In genomic region chr1:230821346-230821745, GRCh38 we compare ENCODE assay signal across 19 cellular contexts.
"Had no signal": no experiment of that assay in that cellular context is flagged by ENCODE, and none has a peak within 500 bp of the region (broad histone marks: within the 10 kb centered on the region; RNA-seq: fewer than 3 reads in every experiment).

No MANE protein-coding gene starts in this region.

- H3K27me3 ChIP-seq: gastrocnemius medialis, heart left ventricle, tibial nerve, uterus had no signal

- H3K36me3 Mint-ChIP-seq: activated naive CD4-positive, alpha-beta T cell treated with anti-CD3 and anti-CD28 coated beads, Interleukin-2, amount 10 ng/mL, durations not matched to agents 7 days and 5 days; T-cell; WTC11 had no signal

- H3K27ac ChIP-seq: uterus had no signal

- H3K9me3 ChIP-seq: gastrocnemius medialis, heart left ventricle, mucosa of descending colon, tibial nerve, uterus had no signal

- DNase-seq: activated CD4-positive, alpha-beta memory T cell treated with anti-CD3 and anti-CD28 coated beads, Interleukin-2, amount 10 ng/mL, durations not matched to agents 7 days and 5 days; activated CD4-positive, alpha-beta T cell treated with anti-CD3 and anti-CD28 coated beads for 4 hours; activated naive CD4-positive, alpha-beta T cell treated with anti-CD3 and anti-CD28 coated beads, Interleukin-2, amount 10 ng/mL, durations not matched to agents 7 days and 5 days; activated naive CD8-positive, alpha-beta T cell treated with anti-CD3 and anti-CD28 coated beads, Interleukin-2, amount 50 U/mL, for 24 hours; activated T-cell treated with anti-CD3 and anti-CD28 coated beads, Interleukin-2, amount 50 U/mL, for 4 hours; aorta; cerebellar nuclear complex; erythroblast; gastrocnemius medialis; mesenchymal stem cell; mucosa of descending colon; naive thymus-derived CD4-positive, alpha-beta T cell; stimulated activated CD4-positive, alpha-beta T cell treated with anti-CD3 and anti-CD28 coated beads, Interleukin-1b, Interleukin-23, amount 100 ng/mL, for 48 hours; stimulated activated naive CD4-positive, alpha-beta T cell treated with Interleukin-2 at 50 U/mL for 16 hours; T-cell had no signal

- ATAC-seq: activated naive CD8-positive, alpha-beta T cell treated with anti-CD3 and anti-CD28 coated beads, Interleukin-2, amount 50 U/mL, for 24 hours; activated T-cell treated with anti-CD3 and anti-CD28 coated beads, Interleukin-2, amount 50 U/mL, for 4 hours; gastrocnemius medialis; mucosa of descending colon; naive thymus-derived CD4-positive, alpha-beta T cell; T-cell; WTC11 had no signal

- H3K27ac Mint-ChIP-seq: activated CD4-positive, alpha-beta memory T cell treated with anti-CD3 and anti-CD28 coated beads, Interleukin-2, amount 10 ng/mL, durations not matched to agents 7 days and 5 days; activated naive CD4-positive, alpha-beta T cell treated with anti-CD3 and anti-CD28 coated beads, Interleukin-2, amount 10 ng/mL, durations not matched to agents 7 days and 5 days; activated naive CD8-positive, alpha-beta T cell treated with anti-CD3 and anti-CD28 coated beads, Interleukin-2, amount 50 U/mL, for 24 hours; naive thymus-derived CD4-positive, alpha-beta T cell; T-cell; WTC11 had no signal

- H3K4me3 Mint-ChIP-seq: activated CD4-positive, alpha-beta memory T cell treated with anti-CD3 and anti-CD28 coated beads, Interleukin-2, amount 10 ng/mL, durations not matched to agents 7 days and 5 days; activated naive CD4-positive, alpha-beta T cell treated with anti-CD3 and anti-CD28 coated beads, Interleukin-2, amount 10 ng/mL, durations not matched to agents 7 days and 5 days; activated naive CD8-positive, alpha-beta T cell treated with anti-CD3 and anti-CD28 coated beads, Interleukin-2, amount 50 U/mL, for 24 hours; activated T-cell treated with anti-CD3 and anti-CD28 coated beads, Interleukin-2, amount 50 U/mL, for 4 hours; naive thymus-derived CD4-positive, alpha-beta T cell; T-cell; WTC11 had no signal

- H3K4me1 Mint-ChIP-seq: activated CD4-positive, alpha-beta memory T cell treated with anti-CD3 and anti-CD28 coated beads, Interleukin-2, amount 10 ng/mL, durations not matched to agents 7 days and 5 days; activated naive CD4-positive, alpha-beta T cell treated with anti-CD3 and anti-CD28 coated beads, Interleukin-2, amount 10 ng/mL, durations not matched to agents 7 days and 5 days; activated naive CD8-positive, alpha-beta T cell treated with anti-CD3 and anti-CD28 coated beads, Interleukin-2, amount 50 U/mL, for 24 hours; naive thymus-derived CD4-positive, alpha-beta T cell; T-cell; WTC11 had no signal

- H3K36me3 ChIP-seq: gastrocnemius medialis, heart left ventricle, tibial nerve, uterus had no signal

- H3K9me3 Mint-ChIP-seq: activated CD4-positive, alpha-beta memory T cell treated with anti-CD3 and anti-CD28 coated beads, Interleukin-2, amount 10 ng/mL, durations not matched to agents 7 days and 5 days; activated naive CD4-positive, alpha-beta T cell treated with anti-CD3 and anti-CD28 coated beads, Interleukin-2, amount 10 ng/mL, durations not matched to agents 7 days and 5 days; activated naive CD8-positive, alpha-beta T cell treated with anti-CD3 and anti-CD28 coated beads, Interleukin-2, amount 50 U/mL, for 24 hours; activated T-cell treated with anti-CD3 and anti-CD28 coated beads, Interleukin-2, amount 50 U/mL, for 4 hours; naive thymus-derived CD4-positive, alpha-beta T cell; T-cell; WTC11 had no signal

- H3K4me3 ChIP-seq: gastrocnemius medialis, heart left ventricle, mucosa of descending colon, tibial nerve, uterus had no signal
